In the genomic region with DNA sequence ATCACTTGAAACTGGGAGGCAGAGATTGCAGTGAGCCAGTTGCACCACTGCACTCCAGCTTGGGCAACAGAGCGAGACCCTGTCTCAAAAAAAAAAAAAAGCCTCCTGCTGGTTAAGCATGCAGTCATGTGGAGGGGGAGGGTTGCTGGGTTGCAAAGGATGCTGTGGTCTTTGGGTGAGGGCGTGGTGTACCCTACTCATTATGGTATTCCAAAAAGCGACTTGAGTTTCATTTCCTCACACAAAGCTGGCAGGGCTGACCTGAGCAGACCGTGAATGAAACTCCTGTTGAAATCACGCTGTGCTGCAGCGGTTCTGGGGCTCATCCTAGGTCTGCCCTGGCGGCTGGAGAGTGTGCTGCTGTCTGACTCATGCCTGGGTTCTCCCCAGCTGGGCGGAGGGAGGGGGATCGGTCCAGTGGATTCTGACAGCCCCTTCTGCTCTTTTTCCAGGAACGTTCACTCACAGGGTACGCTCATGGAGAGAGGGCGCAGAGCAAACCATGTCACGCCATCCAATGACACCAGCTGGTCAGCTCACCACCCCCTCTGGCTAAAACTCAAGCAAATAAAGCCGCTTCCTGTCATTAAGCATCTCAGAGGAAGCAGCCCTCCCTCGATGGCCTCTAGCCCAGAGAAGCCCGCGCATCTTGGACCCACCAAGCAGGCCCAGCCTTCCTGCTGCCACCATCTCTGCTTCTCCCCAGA, we compare ENCODE assay signal across 8 cellular contexts.
A peak's percentile ranks its signal among the peaks of the same experiment; 100 is the strongest.
DNase-seq lines count a peak whose midpoint lies in the region; ATAC-seq and TF ChIP-seq lines count a peak whose summit lies in the region.

No MANE protein-coding gene starts in this region.

- DNase-seq in BJ (ENCODE audit: low read depth) (no peak), iris pigment epithelial cell (ENCODE audit: low read depth) (peak; percentile 86), RKO (ENCODE audit: low spot score) (no peak)
- DNase-seq in activated naive CD4-positive, alpha-beta T cell treated with anti-CD3 and anti-CD28 coated beads, Interleukin-2, amount 10 ng/mL, durations not matched to agents 7 days and 5 days: peak; percentile 80
- peak; percentile 74 for DNase-seq in stimulated activated CD8-positive, alpha-beta memory T cell treated with anti-CD3 and anti-CD28 coated beads, Interleukin-4, amount 100 ng/mL, for 48 hours

- H3K36me3 Mint-ChIP-seq in activated naive CD4-positive, alpha-beta T cell treated with anti-CD3 and anti-CD28 coated beads, Interleukin-2, amount 10 ng/mL, durations not matched to agents 7 days and 5 days: peaks cover 2% of the 10 kb centered on the region

- POLR2A ChIA-PET in BJ (lab: Charles Lee): no interaction called here

- no peaks in the 10 kb centered on the region for H3K9me3 Mint-ChIP-seq in activated naive CD4-positive, alpha-beta T cell treated with anti-CD3 and anti-CD28 coated beads, Interleukin-2, amount 10 ng/mL, durations not matched to agents 7 days and 5 days

- CTCF ChIA-PET in BJ (lab: Yijun Ruan, JAX): interaction anchor here (0.6 to 0.8 kb wide), 2 partner anchors 10 to 18 kb away, joined by 3 read pairs; no protein-coding TSS in a partner anchor
- CTCF ChIA-PET in activated naive CD4-positive, alpha-beta T cell treated with anti-CD3 and anti-CD28 coated beads, Interleukin-2, amount 10 ng/mL, durations not matched to agents 7 days and 5 days (lab: Charles Lee): interaction anchor here (0.6 to 1.8 kb wide), 3 partner anchors 10 to 340 kb away, joined by 3 to 9 read pairs (median 7); no protein-coding TSS in a partner anchor

- H3K27me3 ChIP-seq in BJ (ENCODE audit: control insufficient read depth, insufficient read depth, low read length): no peaks in the 10 kb centered on the region

- H3K27me3 Mint-ChIP-seq in activated naive CD4-positive, alpha-beta T cell treated with anti-CD3 and anti-CD28 coated beads, Interleukin-2, amount 10 ng/mL, durations not matched to agents 7 days and 5 days: peaks cover 31% of the 10 kb centered on the region

- H3K4me1 Mint-ChIP-seq in activated naive CD4-positive, alpha-beta T cell treated with anti-CD3 and anti-CD28 coated beads, Interleukin-2, amount 10 ng/mL, durations not matched to agents 7 days and 5 days: peaks cover 40% of the 10 kb centered on the region

- ATAC-seq in GM19043 (IDR thresholded peaks at IDR 0.05; ENCODE audit: low read depth, unreplicated experiment) (peak; percentile 88), HG03135 (IDR thresholded peaks at IDR 0.05; ENCODE audit: unreplicated experiment) (peak; percentile 94)

- H3K36me3 ChIP-seq in BJ (ENCODE audit: control insufficient read depth, insufficient read depth, low read length): no peaks in the 10 kb centered on the region

- H3K4me3 ChIP-seq in BJ (ENCODE audit: low read depth, low read length): peak overlapping the region; percentile 13; the same call in 1 of the 2 replicates

- H3K4me3 Mint-ChIP-seq in activated naive CD4-positive, alpha-beta T cell treated with anti-CD3 and anti-CD28 coated beads, Interleukin-2, amount 10 ng/mL, durations not matched to agents 7 days and 5 days: peak overlapping the region; percentile 30

- H3K27ac Mint-ChIP-seq in activated naive CD4-positive, alpha-beta T cell treated with anti-CD3 and anti-CD28 coated beads, Interleukin-2, amount 10 ng/mL, durations not matched to agents 7 days and 5 days: peak overlapping the region; percentile 82

- peak; percentile 29 for TF ChIP-seq CTCF in BJ (IDR thresholded peaks at IDR 0.05; ENCODE audit: insufficient read depth, low read depth, low read length)

TF ChIP-seq in PFSK-1, 5 proteins besides CTCF, POLR2A, EP300 and RAD21:
- no peak for TF ChIP-seq POLR2AphosphoS5 (IDR thresholded peaks at IDR 0.05; ENCODE audit: low read depth, low read length)
- peak; percentile 64 for TF ChIP-seq FOXP2 (optimal IDR thresholded peaks at IDR 0.05; ENCODE audit: borderline replicate concordance, extremely low read depth, extremely low read length, insufficient read depth)
- TF ChIP-seq TAF1 (IDR thresholded peaks at IDR 0.05; ENCODE audit: borderline replicate concordance, insufficient read depth, low read length): no peak
- 0 out of 4 replicates have a peak, but pooled peaks of 1 of the 2 experiments have one; percentile 38 for TF ChIP-seq REST (IDR thresholded peaks at IDR 0.05; ENCODE audit: insufficient read depth in 1 of 2, low read depth in 2 of 2, low read length in 2 of 2)
- peak; percentile 46; the same call in 1 of the 2 replicates for TF ChIP-seq SIN3A (IDR thresholded peaks at IDR 0.05; ENCODE audit: borderline replicate concordance, insufficient read depth, low read length)

Comparison
In these comparisons a context has a peak if more than half of its experiments do, and no peak if none do; other contexts are left out.
1. DNase-seq: peak in activated naive CD4-positive, alpha-beta T cell treated with anti-CD3 and anti-CD28 coated beads, Interleukin-2, amount 10 ng/mL, durations not matched to agents 7 days and 5 days (single experiment), iris pigment epithelial cell (single experiment) and stimulated activated CD8-positive, alpha-beta memory T cell treated with anti-CD3 and anti-CD28 coated beads, Interleukin-4, amount 100 ng/mL, for 48 hours (single experiment); none in BJ (single experiment) and RKO (single experiment).